20 cellular contexts compared by ENCODE assay signal in genomic region chr5:107474361-107474723, GRCh38.
DNase-seq lines count a peak whose midpoint lies in the region; ATAC-seq and TF ChIP-seq lines count a peak whose summit lies in the region.
"Had no signal": no experiment of that assay in that cellular context is flagged by ENCODE, and none has a peak within 500 bp of the region (broad histone marks: within the 10 kb centered on the region; RNA-seq: fewer than 3 reads in every experiment).

No MANE protein-coding gene starts in this region.

- no peak overlapping the region for H2AFZ ChIP-seq in PC-3 (ENCODE audit: low read length)

- H3K27ac ChIP-seq in PC-3 (ENCODE audit: low read length), result peak overlapping the region; percentile 90
- H3K27ac ChIP-seq in esophagus squamous epithelium, result peak overlapping the region in 3 of 4 donors; percentile 65 to 77 (median 68)
- peak overlapping the region; percentile 66 to 77 (median 72) for H3K27ac ChIP-seq in stomach
- H3K27ac ChIP-seq: esophagus muscularis mucosa, gastroesophageal sphincter, ovary had no signal

- CTCF ChIA-PET in PC-3 (lab: Charles Lee), result no interaction called here

- peak overlapping the region; percentile 42 for H3K9ac ChIP-seq in PC-3 (ENCODE audit: low read length)

- no peaks in the 10 kb centered on the region for H4K20me1 ChIP-seq in PC-3 (ENCODE audit: low read length)

- DNase-seq in DMS53 treated with DMSO at 0.1 percent for 48 hours (lab: John Stamatoyannopoulos, UW; ENCODE audit: unreplicated experiment), result peak; percentile 40
- no peak for DNase-seq in PC-3
- no peak for DNase-seq in esophagus squamous epithelium (lab: John Stamatoyannopoulos, UW)
- DNase-seq in stomach, result no peak
- DNase-seq in iPS-NIHi7 (ENCODE audit: extremely low spot score), result no peak
- no peak for DNase-seq in NCI-H446 (lab: John Stamatoyannopoulos, UW)
- DNase-seq: activated CD4-positive, alpha-beta T cell treated with anti-CD3 and anti-CD28 coated beads for 48 hours; aorta; CD4-positive, alpha-beta memory T cell; GOT3; naive thymus-derived CD4-positive, alpha-beta T cell; NCI-H1092 treated with DMSO at 0.1 percent for 48 hours; NCI-H2029; NCI-H226; ovary; stimulated activated CD4-positive, alpha-beta T cell treated with anti-CD3 and anti-CD28 coated beads, Interleukin-12 subunit alpha, Interleukin-12 subunit beta, amount 100 ng/mL, for 4 hours; T-helper 17 cell had no signal

- BruUV-seq in PC-3 (replicated peaks; lab: Mats Ljungman, UMichigan), result no TSS peak

- H3K9me3 ChIP-seq in PC-3 (ENCODE audit: low read length), result no peaks in the 10 kb centered on the region
- H3K9me3 ChIP-seq in esophagus squamous epithelium, result no peaks in the 10 kb centered on the region
- no peaks in the 10 kb centered on the region for H3K9me3 ChIP-seq in stomach
- H3K9me3 ChIP-seq: esophagus muscularis mucosa, gastroesophageal sphincter, ovary had no signal

- H3K36me3 ChIP-seq in PC-3 (ENCODE audit: low read depth, low read length), result no peaks in the 10 kb centered on the region
- H3K36me3 ChIP-seq in esophagus squamous epithelium, result no peaks in the 10 kb centered on the region
- no peaks in the 10 kb centered on the region for H3K36me3 ChIP-seq in stomach
- H3K36me3 ChIP-seq: esophagus muscularis mucosa, gastroesophageal sphincter, ovary had no signal

- TF ChIP-seq CTCF in PC-3 (conservative IDR thresholded peaks at IDR 0.05; ENCODE audit: low read depth, low read length) (no peak), esophagus squamous epithelium (IDR thresholded peaks at IDR 0.05) (no peak), stomach (IDR thresholded peaks at IDR 0.05) (no peak)

- peak; percentile 4; the same call in 1 of the 2 replicates for ATAC-seq in PC-3
- ATAC-seq in HG02981 (IDR thresholded peaks at IDR 0.05; ENCODE audit: unreplicated experiment), result no peak
- ATAC-seq: gastroesophageal sphincter, T-helper 17 cell had no signal

- no peaks in the 10 kb centered on the region for H3F3A ChIP-seq in PC-3 (ENCODE audit: low read length, unreplicated experiment)

- H3K4me2 ChIP-seq in PC-3 (ENCODE audit: low read length), result peak overlapping the region; percentile 57

- no peaks in the 10 kb centered on the region for H3K9me2 ChIP-seq in PC-3 (replicated peaks; ENCODE audit: low read length)

- WGBS in esophagus squamous epithelium, 2 donors, result 72 to 84% methylated on average over 3 of the region's 3 CpGs
- 75 to 89% (median 83%) methylated on average over 3 of the region's 3 CpGs for WGBS in stomach, 5 donors

- H3K4me3 ChIP-seq in PC-3 (ENCODE audit: low read length) (no peak overlapping the region), esophagus squamous epithelium (no peak overlapping the region), stomach (no peak overlapping the region)
- H3K4me3 ChIP-seq: esophagus muscularis mucosa, gastroesophageal sphincter, ovary had no signal

- H3K27me3 ChIP-seq in PC-3 (ENCODE audit: low read length), result no peaks in the 10 kb centered on the region
- no peaks in the 10 kb centered on the region for H3K27me3 ChIP-seq in esophagus squamous epithelium
- no peaks in the 10 kb centered on the region for H3K27me3 ChIP-seq in stomach
- H3K27me3 ChIP-seq: esophagus muscularis mucosa, gastroesophageal sphincter, ovary had no signal

- no peak for TF ChIP-seq EP300 in stomach (IDR thresholded peaks at IDR 0.05)

- TF ChIP-seq POLR2A in esophagus squamous epithelium (IDR thresholded peaks at IDR 0.05) (no peak), stomach (IDR thresholded peaks at IDR 0.05) (no peak)

- H3K4me1 ChIP-seq in PC-3 (ENCODE audit: insufficient read depth, low read length) (peaks cover 76% of the 10 kb centered on the region), esophagus squamous epithelium (peaks cover 17 to 90% (median 25%) of the 10 kb centered on the region in 3 donors), stomach (peaks cover 9 to 42% (median 15%) of the 10 kb centered on the region in 4 donors)
- H3K4me1 ChIP-seq: gastroesophageal sphincter had no signal

- POLR2A ChIA-PET in PC-3 (lab: Charles Lee; ENCODE audit: unreplicated experiment), result interaction anchor here (1.0 kb wide), 1 partner anchor 137 kb away, joined by 8 read pairs; no protein-coding TSS in a partner anchor

- intact Hi-C loops in PC-3 (cut with micrococcal nuclease), result loop anchor here (2.0 kb wide), 1 partner anchor 50 kb away; no protein-coding TSS in a partner anchor
- intact Hi-C loops in esophagus squamous epithelium (cut with DNase I), result no loop called here
- intact Hi-C loops in stomach (cut with DNase I; ENCODE audit: low total_unique reads), result no loop called here

- peaks cover 39% of the 10 kb centered on the region for H3K79me2 ChIP-seq in PC-3 (ENCODE audit: low read length)
